28 cellular contexts compared by ENCODE assay signal in the genomic region with DNA sequence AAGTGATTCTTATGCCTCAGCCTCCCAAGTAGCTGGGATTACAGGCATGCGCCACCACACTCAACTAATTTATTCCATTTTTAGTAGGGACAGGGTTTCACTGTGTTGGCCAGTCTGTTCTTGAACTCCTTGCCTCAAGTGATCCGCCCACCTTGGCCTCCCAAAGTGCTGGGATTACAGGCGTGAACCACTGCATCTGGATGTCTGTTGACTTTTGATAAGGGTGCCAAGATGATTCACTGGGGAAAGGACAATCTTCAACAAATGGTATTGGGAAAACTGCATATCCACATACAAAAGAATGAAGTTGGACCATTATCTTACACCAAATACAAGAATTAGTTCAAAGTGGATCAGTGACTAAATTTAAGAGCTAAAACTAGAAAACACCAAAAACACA.
"Had no signal": no experiment of that assay in that cellular context is flagged by ENCODE, and none has a peak within 500 bp of the region (broad histone marks: within the 10 kb centered on the region; RNA-seq: fewer than 3 reads in every experiment).

No MANE protein-coding gene starts in this region.

- H3K27ac ChIP-seq: ascending aorta, breast epithelium, PC-9 had no signal

- H3K4me2 ChIP-seq: PC-9 had no signal

- DNase-seq: activated CD4-positive, alpha-beta T cell treated with anti-CD3 and anti-CD28 coated beads, Interleukin-2, amount 10 ng/mL, durations not matched to agents 7 days and 5 days; activated CD4-positive, alpha-beta T cell treated with anti-CD3 and anti-CD28 coated beads, Interleukin-2, amount 50 U/mL, for 48 hours; activated CD8-positive, alpha-beta T cell treated with anti-CD3 and anti-CD28 coated beads, Interleukin-2, amount 10 ng/mL, durations not matched to agents 7 days and 5 days; activated gamma-delta T cell; activated naive CD4-positive, alpha-beta T cell treated with Interleukin-2 at 50 U/mL for 16 hours; activated naive CD8-positive, alpha-beta T cell treated with anti-CD3 and anti-CD28 coated beads, Interleukin-2, amount 10 ng/mL, durations not matched to agents 7 days and 5 days; activated T-cell treated with anti-CD3 and anti-CD28 coated beads, Interleukin-2, amount 50 U/mL, for 24 hours; amygdala; Kasumi-1; KG1; MM.1S; MV-4-11; NCI-H1092 treated with DMSO at 0.1 percent for 48 hours; NCI-H1417 treated with DMSO at 0.1 percent for 48 hours; NCI-H187 treated with DMSO at 0.1 percent for 48 hours; NCI-H2081; NCI-H226; NCI-H446 treated with DMSO at 0.1 percent for 48 hours; NCI-H524 treated with DMSO at 0.1 percent for 48 hours; NCI-H748 treated with DMSO at 0.1 percent for 48 hours; PC-9; Right ventricle myocardium superior; SW 1271; T-helper 1 cell; T-helper 2 cell; T-helper 9 cell had no signal

- H3K9me3 ChIP-seq: ascending aorta, breast epithelium had no signal

- H3K4me3 ChIP-seq: ascending aorta, breast epithelium, PC-9 had no signal

- H2AFZ ChIP-seq: PC-9 had no signal

- H3K4me1 ChIP-seq: ascending aorta, breast epithelium had no signal

- H3K27me3 ChIP-seq: ascending aorta, breast epithelium had no signal

- ATAC-seq: activated CD8-positive, alpha-beta T cell treated with anti-CD3 and anti-CD28 coated beads, Interleukin-2, amount 10 ng/mL, durations not matched to agents 7 days and 5 days had no signal
